Comparison of ENCODE assay signal across 34 cellular contexts in genomic region chr1:248152056-248152827, GRCh38. TPM values are rescaled to one million over a fixed set of nuclear protein-coding genes. Genes with fewer than 3 reads are reported as not detected.
"Had no signal": no experiment of that assay in that cellular context is flagged by ENCODE, and none has a peak within 500 bp of the region (broad histone marks: within the 10 kb centered on the region; RNA-seq: fewer than 3 reads in every experiment).

No MANE protein-coding gene starts in this region.

- H3K4me1 ChIP-seq: adrenal gland, foreskin keratinocyte, left lung, right lobe of liver, upper lobe of left lung had no signal

- H3K4me1 Mint-ChIP-seq: activated CD4-positive, alpha-beta T cell treated with anti-CD3 and anti-CD28 coated beads for 36 hours; immature natural killer cell; naive thymus-derived CD4-positive, alpha-beta T cell; neural crest cell had no signal

- ATAC-seq: activated CD4-positive, alpha-beta T cell treated with anti-CD3 and anti-CD28 coated beads for 36 hours; activated T-cell treated with anti-CD3 and anti-CD28 coated beads, Interleukin-2, amount 50 U/mL, for 4 hours; foreskin keratinocyte; left lung; naive thymus-derived CD4-positive, alpha-beta T cell; right lobe of liver had no signal

- DNase-seq: activated B cell treated with CpG ODN at 0.5 μM for 24 hours; activated CD4-positive, alpha-beta T cell treated with anti-CD3 and anti-CD28 coated beads for 36 hours; activated CD4-positive, alpha-beta T cell treated with anti-CD3 and anti-CD28 coated beads, Interleukin-2, amount 50 U/mL, for 4 hours; activated CD8-positive, alpha-beta memory T cell treated with anti-CD3 and anti-CD28 coated beads for 24 hours; activated CD8-positive, alpha-beta memory T cell treated with anti-CD3 and anti-CD28 coated beads, Interleukin-2, amount 50 U/mL, for 4 hours; activated naive CD4-positive, alpha-beta T cell; activated T-cell treated with anti-CD3 and anti-CD28 coated beads, Interleukin-2, amount 50 U/mL, for 4 hours; adrenal gland; central memory CD4-positive, alpha-beta T cell; effector memory CD4-positive, alpha-beta T cell; foreskin keratinocyte; immature natural killer cell; left lung; naive thymus-derived CD4-positive, alpha-beta T cell; right lobe of liver; small intestine; stimulated activated CD4-positive, alpha-beta T cell treated with anti-CD3 and anti-CD28 coated beads, Interleukin-15, amount 100 ng/mL, for 24 hours; stimulated activated CD8-positive, alpha-beta memory T cell treated with anti-CD3 and anti-CD28 coated beads, Interleukin-4, amount 100 ng/mL, for 48 hours; stimulated activated naive CD4-positive, alpha-beta T cell treated with Interleukin-2 at 50 U/mL for 16 hours; T-helper 9 cell; upper lobe of left lung had no signal

- H3K79me2 ChIP-seq: hepatocyte had no signal

- H3K36me3 ChIP-seq: adrenal gland, left lung, right lobe of liver, upper lobe of left lung had no signal

- H3K4me2 ChIP-seq: hepatocyte had no signal

- H3K4me3 Mint-ChIP-seq: activated B cell treated with CpG ODN at 0.5 μM for 24 hours; activated CD4-positive, alpha-beta T cell treated with anti-CD3 and anti-CD28 coated beads for 36 hours; activated naive CD8-positive, alpha-beta T cell; activated T-cell treated with anti-CD3 and anti-CD28 coated beads, Interleukin-2, amount 50 U/mL, for 4 hours; immature natural killer cell; naive thymus-derived CD4-positive, alpha-beta T cell; neural crest cell had no signal

- H3K27ac ChIP-seq: adrenal gland, foreskin keratinocyte, hepatocyte, left lung, right lobe of liver, upper lobe of left lung had no signal

- H2AFZ ChIP-seq: hepatocyte had no signal

- H3K27me3 ChIP-seq: adrenal gland, foreskin keratinocyte, hepatocyte, left lung, right lobe of liver, upper lobe of left lung had no signal

- H3K9me3 ChIP-seq: adrenal gland, right lobe of liver, upper lobe of left lung had no signal

- H3K4me3 ChIP-seq: adrenal gland, hepatocyte, left lung, lung, right lobe of liver, upper lobe of left lung had no signal

- H3K36me3 Mint-ChIP-seq: activated naive CD8-positive, alpha-beta T cell; immature natural killer cell; naive thymus-derived CD4-positive, alpha-beta T cell had no signal

- H3K27ac Mint-ChIP-seq: activated B cell treated with CpG ODN at 0.5 μM for 24 hours; activated CD4-positive, alpha-beta T cell treated with anti-CD3 and anti-CD28 coated beads for 36 hours; activated naive CD8-positive, alpha-beta T cell; activated T-helper 2 cell treated with anti-CD3 and anti-CD28 coated beads, Interferon-gamma antibody, Interleukin-2, Interleukin-4, amounts not matched to agents 10 μg/mL and 5 μg/mL and 100 μg/mL, durations not matched to agents 14 hours and 24 hours and 36 hours; immature natural killer cell; naive thymus-derived CD4-positive, alpha-beta T cell had no signal

- H3K27me3 Mint-ChIP-seq: activated B cell treated with CpG ODN at 0.5 μM for 24 hours; activated CD4-positive, alpha-beta T cell treated with anti-CD3 and anti-CD28 coated beads for 36 hours had no signal

RNA-seq across cellular contexts. Expression of gene OR2M5, which starts 7.3 kb away (rescaled TPM):
- total RNA-seq: activated B cell treated with CpG ODN at 0.5 μM for 24 hours; activated CD4-positive, alpha-beta T cell treated with anti-CD3 and anti-CD28 coated beads for 36 hours; activated T-cell treated with anti-CD3 and anti-CD28 coated beads, Interleukin-2, amount 50 U/mL, for 4 hours; activated T-helper 2 cell treated with anti-CD3 and anti-CD28 coated beads, Interferon-gamma antibody, Interleukin-2, Interleukin-4, amounts not matched to agents 10 μg/mL and 5 μg/mL and 100 μg/mL, durations not matched to agents 14 hours and 24 hours and 36 hours; adrenal gland; astrocyte; dermis microvascular lymphatic vessel endothelial cell; foreskin keratinocyte; hepatocyte; kidney epithelial cell; left lung; lung; mesenteric fat pad; naive thymus-derived CD4-positive, alpha-beta T cell; neural crest cell; omental fat pad; right lobe of liver; subcutaneous adipose tissue; upper lobe of left lung had no signal
- polyA plus RNA-seq: adrenal gland; esophagus; foreskin keratinocyte; hepatocyte; immature natural killer cell; lung; naive thymus-derived CD4-positive, alpha-beta T cell; small intestine; thymus had no signal

RNA-seq across cellular contexts. Expression of gene OR2M2, which starts 22.4 kb away (rescaled TPM):
- total RNA-seq: activated B cell treated with CpG ODN at 0.5 μM for 24 hours; activated CD4-positive, alpha-beta T cell treated with anti-CD3 and anti-CD28 coated beads for 36 hours; activated T-cell treated with anti-CD3 and anti-CD28 coated beads, Interleukin-2, amount 50 U/mL, for 4 hours; activated T-helper 2 cell treated with anti-CD3 and anti-CD28 coated beads, Interferon-gamma antibody, Interleukin-2, Interleukin-4, amounts not matched to agents 10 μg/mL and 5 μg/mL and 100 μg/mL, durations not matched to agents 14 hours and 24 hours and 36 hours; astrocyte; dermis microvascular lymphatic vessel endothelial cell; foreskin keratinocyte; hepatocyte; kidney epithelial cell; left lung; lung; mesenteric fat pad; naive thymus-derived CD4-positive, alpha-beta T cell; neural crest cell; omental fat pad; right lobe of liver; subcutaneous adipose tissue; upper lobe of left lung had no signal
- polyA plus RNA-seq: adrenal gland; esophagus; foreskin keratinocyte; hepatocyte; immature natural killer cell; lung; naive thymus-derived CD4-positive, alpha-beta T cell; small intestine; thymus had no signal

RNA-seq across cellular contexts. Expression of gene OR2M3, which starts 44.8 kb away (rescaled TPM):
- total RNA-seq: activated B cell treated with CpG ODN at 0.5 μM for 24 hours; activated CD4-positive, alpha-beta T cell treated with anti-CD3 and anti-CD28 coated beads for 36 hours; activated T-cell treated with anti-CD3 and anti-CD28 coated beads, Interleukin-2, amount 50 U/mL, for 4 hours; activated T-helper 2 cell treated with anti-CD3 and anti-CD28 coated beads, Interferon-gamma antibody, Interleukin-2, Interleukin-4, amounts not matched to agents 10 μg/mL and 5 μg/mL and 100 μg/mL, durations not matched to agents 14 hours and 24 hours and 36 hours; astrocyte; dermis microvascular lymphatic vessel endothelial cell; foreskin keratinocyte; hepatocyte; kidney epithelial cell; left lung; lung; mesenteric fat pad; neural crest cell; omental fat pad; right lobe of liver; subcutaneous adipose tissue; upper lobe of left lung had no signal
- polyA plus RNA-seq: adrenal gland; esophagus; foreskin keratinocyte; hepatocyte; immature natural killer cell; lung; naive thymus-derived CD4-positive, alpha-beta T cell; small intestine; thymus had no signal

RNA-seq across cellular contexts. Expression of gene OR2L13, which starts 57.3 kb away (rescaled TPM):
- total RNA-seq: activated B cell treated with CpG ODN at 0.5 μM for 24 hours; activated CD4-positive, alpha-beta T cell treated with anti-CD3 and anti-CD28 coated beads for 36 hours; activated T-cell treated with anti-CD3 and anti-CD28 coated beads, Interleukin-2, amount 50 U/mL, for 4 hours; activated T-helper 2 cell treated with anti-CD3 and anti-CD28 coated beads, Interferon-gamma antibody, Interleukin-2, Interleukin-4, amounts not matched to agents 10 μg/mL and 5 μg/mL and 100 μg/mL, durations not matched to agents 14 hours and 24 hours and 36 hours; astrocyte; dermis microvascular lymphatic vessel endothelial cell; foreskin keratinocyte; hepatocyte; kidney epithelial cell; left lung; lung; mesenteric fat pad; neural crest cell; omental fat pad; right lobe of liver; subcutaneous adipose tissue; upper lobe of left lung had no signal
- polyA plus RNA-seq: esophagus, foreskin keratinocyte, hepatocyte, immature natural killer cell had no signal
